In genomic region chr16:66344533-66345145, GRCh38 we compare ENCODE assay signal across 8 cellular contexts. TPM values are rescaled to one million over a fixed set of nuclear protein-coding genes. Genes with fewer than 3 reads are reported as not detected.
DNase-seq lines count a peak whose midpoint lies in the region; ATAC-seq and TF ChIP-seq lines count a peak whose summit lies in the region.

No MANE protein-coding gene starts in this region.

- H3K4me2 ChIP-seq in neural cell (ENCODE audit: low read length), result no peak overlapping the region

- POLR2A ChIA-PET in RWPE1 (lab: Yijun Ruan, JAX; ENCODE audit: low non-redundant PET), result no interaction called here

- no peaks in the 10 kb centered on the region for H3F3A ChIP-seq in neural cell (ENCODE audit: insufficient read depth, low read length, poor library complexity, severe bottlenecking)

- no peak overlapping the region for H3K27ac ChIP-seq in CD4-positive, CD25-positive, alpha-beta regulatory T cell (ENCODE audit: insufficient read depth, low read length, poor library complexity, severe bottlenecking)
- H3K27ac ChIP-seq in RWPE1 (no peak overlapping the region), endodermal cell (ENCODE audit: low read depth, low read length) (no peak overlapping the region), neural cell (ENCODE audit: low read length) (no peak overlapping the region)

- H3K9me3 ChIP-seq in CD4-positive, CD25-positive, alpha-beta regulatory T cell (ENCODE audit: control insufficient read depth in 2 of 2, low read length in 2 of 2), result no peaks in the 10 kb centered on the region
- no peaks in the 10 kb centered on the region for H3K9me3 ChIP-seq in endodermal cell (ENCODE audit: control insufficient read depth, low read length)
- no peaks in the 10 kb centered on the region for H3K9me3 ChIP-seq in neural cell (ENCODE audit: low read length)

- CTCF ChIA-PET in RWPE1 (lab: Yijun Ruan, JAX), result interaction anchor here (0.7 to 1.5 kb wide), 5 partner anchors 9 to 929 kb away, joined by 3 to 7 read pairs (median 4); no protein-coding TSS in a partner anchor

- ATAC-seq in CD4-positive, CD25-positive, alpha-beta regulatory T cell (ENCODE audit: low read depth in 2 of 2), result no peak
- ATAC-seq in HG02870 (IDR thresholded peaks at IDR 0.05; ENCODE audit: unreplicated experiment) (no peak), GM18907 (IDR thresholded peaks at IDR 0.05; ENCODE audit: unreplicated experiment) (no peak)

- no peaks in the 10 kb centered on the region for H3K27me3 ChIP-seq in CD4-positive, CD25-positive, alpha-beta regulatory T cell (ENCODE audit: control insufficient read depth, insufficient read depth, low read length)
- H3K27me3 ChIP-seq in endodermal cell (ENCODE audit: control insufficient read depth, insufficient read depth, low read length, poor library complexity, severe bottlenecking) (no peaks in the 10 kb centered on the region), neural cell (ENCODE audit: insufficient read depth, low read depth, low read length) (no peaks in the 10 kb centered on the region)

- H4K20me1 ChIP-seq in neural cell (ENCODE audit: insufficient read depth), result no peaks in the 10 kb centered on the region

- peaks cover 0 to 2% (median 0%) of the 10 kb centered on the region in 7 donors for H3K9me3 Mint-ChIP-seq in CD4-positive, CD25-positive, alpha-beta regulatory T cell
- H3K9me3 Mint-ChIP-seq in endodermal cell, result no peaks in the 10 kb centered on the region

- H3K4me1 ChIP-seq in CD4-positive, CD25-positive, alpha-beta regulatory T cell (ENCODE audit: control insufficient read depth, insufficient read depth, low read length, poor library complexity, severe bottlenecking), result no peaks in the 10 kb centered on the region
- H3K4me1 ChIP-seq in endodermal cell (ENCODE audit: control insufficient read depth, insufficient read depth, low read length), result peaks cover 10% of the 10 kb centered on the region

- H3K27ac Mint-ChIP-seq in CD4-positive, CD25-positive, alpha-beta regulatory T cell, result no peak overlapping the region
- H3K27ac Mint-ChIP-seq in endodermal cell, result no peak overlapping the region

- H3K27me3 Mint-ChIP-seq in CD4-positive, CD25-positive, alpha-beta regulatory T cell, result peaks cover 20% of the 10 kb centered on the region
- peaks cover 66% of the 10 kb centered on the region for H3K27me3 Mint-ChIP-seq in endodermal cell (ENCODE audit: insufficient read depth)

- no peaks in the 10 kb centered on the region for H3K4me1 Mint-ChIP-seq in CD4-positive, CD25-positive, alpha-beta regulatory T cell
- peaks cover 9% of the 10 kb centered on the region for H3K4me1 Mint-ChIP-seq in endodermal cell

- in situ Hi-C loops in GM13977 (cut with MboI; ENCODE audit: low pct_unique_long_range_greater_than_20kb, low sequenced_read_pairs, unreplicated experiment), result no loop called here

- no peaks in the 10 kb centered on the region for H3K9me2 ChIP-seq in neural cell (ENCODE audit: insufficient read depth, low read length)

- peak in 2 of 3 donors; percentile 13 to 50 for DNase-seq in CD4-positive, CD25-positive, alpha-beta regulatory T cell
- DNase-seq in GM13977 (ENCODE audit: low spot score), result peak; percentile 49
- DNase-seq in RWPE1 (ENCODE audit: low spot score), result peak; percentile 36
- DNase-seq in endodermal cell, result peak; percentile 71
- DNase-seq in T1000 (lab: John Stamatoyannopoulos, UW), result no peak

- TF ChIP-seq CTCF in GM13977 (IDR thresholded peaks at IDR 0.05; ENCODE audit: extremely low read depth, insufficient read depth, missing control alignments) (peak; percentile 77), RWPE1 (conservative IDR thresholded peaks at IDR 0.05; ENCODE audit: low read depth) (peak; percentile 83), endodermal cell (conservative IDR thresholded peaks at IDR 0.05) (peak; percentile 91), neural cell (IDR thresholded peaks at IDR 0.05; ENCODE audit: poor library complexity, severe bottlenecking) (peak; percentile 55)

- H3K36me3 Mint-ChIP-seq in CD4-positive, CD25-positive, alpha-beta regulatory T cell, result no peaks in the 10 kb centered on the region
- H3K36me3 Mint-ChIP-seq in endodermal cell (ENCODE audit: low read depth), result no peaks in the 10 kb centered on the region

- no peak for TF ChIP-seq EP300 in neural cell (conservative IDR thresholded peaks at IDR 0.05; ENCODE audit: poor library complexity, severe bottlenecking)

- 62 to 64% methylated on average over 11 to 14 of the region's 14 CpGs for WGBS in endodermal cell (ENCODE audit: insufficient coverage in 1 of 2, insufficient read length in 1 of 2), 2 experiments

- H3K9ac ChIP-seq in endodermal cell (ENCODE audit: extremely low read depth, low read length, poor library complexity, severe bottlenecking), result no peak overlapping the region
- no peak overlapping the region for H3K9ac ChIP-seq in neural cell (ENCODE audit: low read length)

- no peak overlapping the region for H2AFZ ChIP-seq in neural cell (ENCODE audit: low read depth, low read length)

- peak; percentile 39 for TF ChIP-seq RAD21 in neural cell (conservative IDR thresholded peaks at IDR 0.05)

- no peak overlapping the region for H3K4me3 ChIP-seq in CD4-positive, CD25-positive, alpha-beta regulatory T cell (ENCODE audit: low read depth, low read length)
- H3K4me3 ChIP-seq in endodermal cell (ENCODE audit: low read length) (no peak overlapping the region), neural cell (ENCODE audit: low read length) (no peak overlapping the region)

- no peak overlapping the region for H3K4me3 Mint-ChIP-seq in CD4-positive, CD25-positive, alpha-beta regulatory T cell
- no peak overlapping the region for H3K4me3 Mint-ChIP-seq in endodermal cell

- H3K79me2 ChIP-seq in neural cell (replicated peaks; ENCODE audit: insufficient read depth, low read length), result no peaks in the 10 kb centered on the region

- H3K36me3 ChIP-seq in CD4-positive, CD25-positive, alpha-beta regulatory T cell (ENCODE audit: control insufficient read depth, insufficient read depth, low read length), result no peaks in the 10 kb centered on the region
- H3K36me3 ChIP-seq in endodermal cell (ENCODE audit: control insufficient read depth, insufficient read depth, low read length), result no peaks in the 10 kb centered on the region
- no peaks in the 10 kb centered on the region for H3K36me3 ChIP-seq in neural cell (ENCODE audit: insufficient read depth, low read length)

TF ChIP-seq in neural cell, 6 proteins besides CTCF, POLR2A, EP300 and RAD21:
- TF ChIP-seq POLR2AphosphoS5 (IDR thresholded peaks at IDR 0.05), result no peak
- TF ChIP-seq, protein P1, sequence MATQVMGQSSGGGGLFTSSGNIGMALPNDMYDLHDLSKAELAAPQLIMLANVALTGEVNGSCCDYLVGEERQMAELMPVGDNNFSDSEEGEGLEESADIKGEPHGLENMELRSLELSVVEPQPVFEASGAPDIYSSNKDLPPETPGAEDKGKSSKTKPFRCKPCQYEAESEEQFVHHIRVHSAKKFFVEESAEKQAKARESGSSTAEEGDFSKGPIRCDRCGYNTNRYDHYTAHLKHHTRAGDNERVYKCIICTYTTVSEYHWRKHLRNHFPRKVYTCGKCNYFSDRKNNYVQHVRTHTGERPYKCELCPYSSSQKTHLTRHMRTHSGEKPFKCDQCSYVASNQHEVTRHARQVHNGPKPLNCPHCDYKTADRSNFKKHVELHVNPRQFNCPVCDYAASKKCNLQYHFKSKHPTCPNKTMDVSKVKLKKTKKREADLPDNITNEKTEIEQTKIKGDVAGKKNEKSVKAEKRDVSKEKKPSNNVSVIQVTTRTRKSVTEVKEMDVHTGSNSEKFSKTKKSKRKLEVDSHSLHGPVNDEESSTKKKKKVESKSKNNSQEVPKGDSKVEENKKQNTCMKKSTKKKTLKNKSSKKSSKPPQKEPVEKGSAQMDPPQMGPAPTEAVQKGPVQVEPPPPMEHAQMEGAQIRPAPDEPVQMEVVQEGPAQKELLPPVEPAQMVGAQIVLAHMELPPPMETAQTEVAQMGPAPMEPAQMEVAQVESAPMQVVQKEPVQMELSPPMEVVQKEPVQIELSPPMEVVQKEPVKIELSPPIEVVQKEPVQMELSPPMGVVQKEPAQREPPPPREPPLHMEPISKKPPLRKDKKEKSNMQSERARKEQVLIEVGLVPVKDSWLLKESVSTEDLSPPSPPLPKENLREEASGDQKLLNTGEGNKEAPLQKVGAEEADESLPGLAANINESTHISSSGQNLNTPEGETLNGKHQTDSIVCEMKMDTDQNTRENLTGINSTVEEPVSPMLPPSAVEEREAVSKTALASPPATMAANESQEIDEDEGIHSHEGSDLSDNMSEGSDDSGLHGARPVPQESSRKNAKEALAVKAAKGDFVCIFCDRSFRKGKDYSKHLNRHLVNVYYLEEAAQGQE (IDR thresholded peaks at IDR 0.05; ENCODE audit: borderline replicate concordance), result no peak
- no peak for TF ChIP-seq MXI1 (conservative IDR thresholded peaks at IDR 0.05; ENCODE audit: poor library complexity, severe bottlenecking)
- peak; percentile 34 for TF ChIP-seq SMC3 (conservative IDR thresholded peaks at IDR 0.05; ENCODE audit: poor library complexity)
- TF ChIP-seq EZH2 (IDR thresholded peaks at IDR 0.05; ENCODE audit: borderline replicate concordance, insufficient read depth, low read length, poor library complexity, severe bottlenecking), result no peak

RNA-seq across cellular contexts. Expression of gene CDH5, which starts 21.9 kb away (rescaled TPM):
- total RNA-seq in CD4-positive, CD25-positive, alpha-beta regulatory T cell, result not detected
- not detected for polyA plus RNA-seq in CD4-positive, CD25-positive, alpha-beta regulatory T cell
- total RNA-seq in endodermal cell, result under 1 TPM in 1 of 2 donors, not detected in 1; 0.18 TPM
- polyA plus RNA-seq in endodermal cell (2013, experiment 1 of 2), result 0.39 TPM
- 0.75 TPM for polyA plus RNA-seq in endodermal cell (2013, experiment 2 of 2)
- not detected in 2 replicates for polyA plus RNA-seq in neural cell
- not detected in 2 replicates for polyA minus RNA-seq in neural cell
